ENCODE assay signal across 8 cellular contexts in genomic region chr17:34979650-34980352, GRCh38. TPM values are rescaled to one million over a fixed set of nuclear protein-coding genes. Genes with fewer than 3 reads are reported as not detected.
DNase-seq lines count a peak whose midpoint lies in the region; ATAC-seq and TF ChIP-seq lines count a peak whose summit lies in the region.

No MANE protein-coding gene starts in this region.

- H3K36me3 ChIP-seq in A673 (ENCODE audit: insufficient read depth, low read length, poor library complexity, severe bottlenecking) (no peaks in the 10 kb centered on the region), HEK293 (ENCODE audit: control insufficient read depth in 2 of 2, insufficient read depth in 1 of 2, low read length in 2 of 2) (peaks cover 19% of the 10 kb centered on the region in 2 experiments), adrenal gland (replicated peaks in 1 of 2) (no peaks in the 10 kb centered on the region), liver (ENCODE audit: control insufficient read depth in 4 of 4, insufficient read depth in 3 of 4, low read depth in 1 of 4, low read length in 3 of 4) (no peaks in the 10 kb centered on the region), upper lobe of right lung (no peaks in the 10 kb centered on the region)

- 21 to 27% (median 21%) methylated on average over 11 to 15 of the region's 15 CpGs for WGBS in adrenal gland, 4 donors
- WGBS in liver, result 27% methylated on average over 15 of the region's 15 CpGs

- POLR2A ChIA-PET in A673 (lab: Charles Lee; ENCODE audit: low non-redundant PET) (no interaction called here), HEK293 (lab: Yijun Ruan, JAX) (interaction anchor here (1.2 kb wide), 1 partner anchor 11 kb away, joined by 3 read pairs; no protein-coding TSS in a partner anchor)

- TF ChIP-seq POLR2A in adrenal gland (IDR thresholded peaks at IDR 0.05), result no peak

- DNase-seq in A673 (ENCODE audit: low spot score) (no peak), adrenal gland (no peak), upper lobe of right lung (no peak), HuH-7.5 (ENCODE audit: low spot score) (no peak)

- H3K27me3 ChIP-seq in A673 (replicated peaks; ENCODE audit: insufficient read depth, low read depth, low read length, poor library complexity), result no peaks in the 10 kb centered on the region
- H3K27me3 ChIP-seq in adrenal gland, result no peaks in the 10 kb centered on the region
- H3K27me3 ChIP-seq in liver (ENCODE audit: control insufficient read depth in 4 of 4, insufficient read depth in 4 of 4, low read length in 3 of 4), result no peaks in the 10 kb centered on the region
- no peaks in the 10 kb centered on the region for H3K27me3 ChIP-seq in upper lobe of right lung

- H3K27ac ChIP-seq in A673 (ENCODE audit: low read depth, low read length, poor library complexity, severe bottlenecking) (peak overlapping the region; percentile 96), HEK293 (ENCODE audit: extremely low read depth, low read depth, low read length) (peak overlapping the region; percentile 94), adrenal gland (peak overlapping the region; percentile 86 to 99 (median 99)), liver (ENCODE audit: low read depth in 1 of 2, low read length in 2 of 2) (peak overlapping the region; percentile 92 to 95), upper lobe of right lung (peak overlapping the region; percentile 99)

- TF ChIP-seq RAD21 in liver (IDR thresholded peaks at IDR 0.05), result no peak

- CTCF ChIA-PET in A673 (lab: Charles Lee), result no interaction called here
- CTCF ChIA-PET in HEK293 (lab: Yijun Ruan, JAX), result interaction anchor here (0.6 to 1.5 kb wide), 5 partner anchors 10 to 784 kb away, joined by 3 to 5 read pairs (median 4); no protein-coding TSS in a partner anchor

- TSS peak; percentile 95 for BruUV-seq in A673 (replicated peaks; lab: Mats Ljungman, UMichigan)

- ATAC-seq in upper lobe of right lung, result no peak
- no peak for ATAC-seq in HG03460 (IDR thresholded peaks at IDR 0.05; ENCODE audit: unreplicated experiment)
- ATAC-seq in HG03135 (IDR thresholded peaks at IDR 0.05; ENCODE audit: unreplicated experiment), result no peak

- no peak for TF ChIP-seq CTCF in A673 (conservative IDR thresholded peaks at IDR 0.05; ENCODE audit: low read depth, low read length)
- no peak for TF ChIP-seq CTCF in HEK293 (tag by site-specific recombination; IDR thresholded peaks at IDR 0.05)
- TF ChIP-seq CTCF in adrenal gland (IDR thresholded peaks at IDR 0.05), result no peak
- no peak for TF ChIP-seq CTCF in liver (IDR thresholded peaks at IDR 0.05; ENCODE audit: low read depth, low read length, missing input control)
- no peak for TF ChIP-seq CTCF in upper lobe of right lung (IDR thresholded peaks at IDR 0.05)

- H3K9ac ChIP-seq in liver (ENCODE audit: low read depth in 1 of 2, low read length in 2 of 2), result peak overlapping the region in 1 of 2 donors; percentile 64

- H3K4me3 ChIP-seq in A673 (ENCODE audit: low read depth, low read length, poor library complexity, severe bottlenecking), result peak overlapping the region; percentile 67
- H3K4me3 ChIP-seq in HEK293 (ENCODE audit: low read depth, low read length), result peak overlapping the region; percentile 84
- H3K4me3 ChIP-seq in adrenal gland, result peak overlapping the region in 3 of 4 donors; percentile 76 to 86 (median 81)
- H3K4me3 ChIP-seq in liver (ENCODE audit: low read depth in 1 of 3, low read length in 3 of 3), result peak overlapping the region in 2 of 3 donors; percentile 76 to 89
- H3K4me3 ChIP-seq in upper lobe of right lung, result peak overlapping the region; percentile 98

- peaks cover 5% of the 10 kb centered on the region for H3K4me1 ChIP-seq in A673 (ENCODE audit: insufficient read depth, low read length, poor library complexity, severe bottlenecking)
- H3K4me1 ChIP-seq in HEK293 (ENCODE audit: control insufficient read depth, insufficient read depth, low read length), result peaks cover 10% of the 10 kb centered on the region
- peaks cover 18% of the 10 kb centered on the region in 2 donors for H3K4me1 ChIP-seq in adrenal gland (replicated peaks in 1 of 2)
- H3K4me1 ChIP-seq in liver (ENCODE audit: control insufficient read depth in 4 of 4, insufficient read depth in 4 of 4, low read length in 3 of 4), result peaks cover 2 to 15% (median 11%) of the 10 kb centered on the region in 4 donors
- peaks cover 19% of the 10 kb centered on the region for H3K4me1 ChIP-seq in upper lobe of right lung

- intact Hi-C loops in A673 (cut with micrococcal nuclease; ENCODE audit: unreplicated experiment), result no loop called here
- intact Hi-C loops in adrenal gland (cut with DNase I), result loop anchor here in 1 of 2 donors (10.0 kb wide), 1 partner anchor 85 kb away; the partner anchor contains the start of gene RFFL
- intact Hi-C loops in upper lobe of right lung (cut with DNase I), result no loop called here

- H3K9me3 ChIP-seq in A673 (ENCODE audit: low read depth, low read length, poor library complexity, severe bottlenecking), result no peaks in the 10 kb centered on the region
- no peaks in the 10 kb centered on the region for H3K9me3 ChIP-seq in HEK293 (ENCODE audit: control insufficient read depth, insufficient read depth, low read depth, low read length)
- H3K9me3 ChIP-seq in adrenal gland (replicated peaks in 1 of 3), result no peaks in the 10 kb centered on the region
- no peaks in the 10 kb centered on the region for H3K9me3 ChIP-seq in liver (ENCODE audit: control insufficient read depth in 4 of 4, low read length in 3 of 4)
- H3K9me3 ChIP-seq in upper lobe of right lung, result no peaks in the 10 kb centered on the region

TF ChIP-seq in HEK293, 187 proteins besides CTCF, POLR2A, EP300 and RAD21 (continues in another document):
- no peak for TF ChIP-seq HOXD13 (CRISPR knock-in tag; IDR thresholded peaks at IDR 0.05; ENCODE audit: borderline replicate concordance)
- TF ChIP-seq ZNF776 (tag by site-specific recombination; IDR thresholded peaks at IDR 0.05; ENCODE audit: borderline replicate concordance), result no peak
- TF ChIP-seq GLI4 (tag by site-specific recombination; IDR thresholded peaks at IDR 0.05), result no peak
- no peak for TF ChIP-seq ZNF10 (tag by site-specific recombination; IDR thresholded peaks at IDR 0.05)
- TF ChIP-seq REPIN1 (tag by site-specific recombination; IDR thresholded peaks at IDR 0.05; ENCODE audit: low read depth), result no peak
- TF ChIP-seq ZNF23 (tag by site-specific recombination; IDR thresholded peaks at IDR 0.05; ENCODE audit: borderline replicate concordance), result no peak
- TF ChIP-seq ZSCAN5A (tag by site-specific recombination; IDR thresholded peaks at IDR 0.05), result no peak

TF ChIP-seq in liver, 16 proteins besides CTCF, POLR2A, EP300 and RAD21:
- TF ChIP-seq RXRA (IDR thresholded peaks at IDR 0.05), result peak in 1 of 2 donors; percentile 7
- no peak for TF ChIP-seq EGR1 (IDR thresholded peaks at IDR 0.05; ENCODE audit: low read depth in 2 of 2)
- no peak for TF ChIP-seq SP1 (IDR thresholded peaks at IDR 0.05)
- TF ChIP-seq JUND (IDR thresholded peaks at IDR 0.05), result no peak
TF ChIP-seq in liver: peak in this region for 1.

RNA-seq across cellular contexts. Expression of gene LIG3, which starts 0.5 kb away (rescaled TPM):
- total RNA-seq in A673 (2021) (23.0 and 29.2 TPM in 2 replicates), adrenal gland (10 to 100 TPM; 15.4 to 38.4 (median 26.6) TPM), liver (10 to 100 TPM in 1 of 2 donors, 1 to 10 TPM in 1; 9.3 to 21.2 TPM), upper lobe of right lung (29.7 TPM)
- polyA plus RNA-seq in adrenal gland (10 to 100 TPM in 1 of 3 donors, 1 to 10 TPM in 2; 6.2 to 35.3 (median 7.9) TPM), liver (1 to 10 TPM; 3.1 to 5.9 TPM)

RNA-seq across cellular contexts. Expression of gene ZNF830, which starts 18.5 kb away (rescaled TPM):
- total RNA-seq in A673 (2021), result 9.1 and 10.1 TPM in 2 replicates
- total RNA-seq in adrenal gland, result 10 to 100 TPM in 5 of 8 donors, 1 to 10 TPM in 3; 5.9 to 16.9 (median 11.0) TPM
- 10 to 100 TPM in 1 of 3 donors, 1 to 10 TPM in 2; 6.1 to 13.4 (median 8.9) TPM for polyA plus RNA-seq in adrenal gland
- 1 to 10 TPM; 4.9 to 6.9 TPM for total RNA-seq in liver
- 1 to 10 TPM; 3.6 to 4.3 TPM for polyA plus RNA-seq in liver
- total RNA-seq in upper lobe of right lung, result 19.6 TPM

RNA-seq across cellular contexts. Expression of gene CCT6B, which starts 18.5 kb away (rescaled TPM):
- total RNA-seq in A673 (2021), result 0.48 and 0.60 TPM in 2 replicates
- total RNA-seq in adrenal gland, result 1 to 10 TPM; 2.1 to 6.5 (median 5.0) TPM
- polyA plus RNA-seq in adrenal gland, result 10 to 100 TPM in 1 of 3 donors, 1 to 10 TPM in 2; 2.5 to 14.3 (median 2.9) TPM
- total RNA-seq in liver, result 1 to 10 TPM in 1 of 2 donors, under 1 TPM in 1; 0.84 to 1.9 TPM
- polyA plus RNA-seq in liver, result 1 to 10 TPM in 1 of 2 donors, under 1 TPM in 1; 0.82 to 2.2 TPM
- total RNA-seq in upper lobe of right lung, result 1.7 TPM
